Comparison of ENCODE assay signal across 10 cellular contexts in genomic region chr5:72994578-72994977, GRCh38.
"Had no signal": no experiment of that assay in that cellular context is flagged by ENCODE, and none has a peak within 500 bp of the region (broad histone marks: within the 10 kb centered on the region; RNA-seq: fewer than 3 reads in every experiment).

No MANE protein-coding gene starts in this region.

- H3K9ac ChIP-seq: KMS-11 had no signal

- H3K4me3 ChIP-seq: GM23338 had no signal

- H3K4me1 Mint-ChIP-seq: GM23338, H9 had no signal

- H3K27ac ChIP-seq: KMS-11 had no signal

- DNase-seq: H9, HCEC 1CT, HFFc6, Karpas-422, KBM-7 had no signal

- ATAC-seq: GM23338 had no signal

- H3K4me2 ChIP-seq: GM23338, KMS-11 had no signal

- H3K27ac Mint-ChIP-seq: GM23338, H9, HFFc6 had no signal

- FAIRE-seq: H1, H54, HTR-8/SVneo had no signal

- H2AFZ ChIP-seq: GM23338 had no signal

- H3K4me3 Mint-ChIP-seq: GM23338, H9, HFFc6 had no signal
